In genomic region chr3:63936929-63937328, GRCh38 we compare ENCODE assay signal across 21 cellular contexts. TPM values are rescaled to one million over a fixed set of nuclear protein-coding genes. Genes with fewer than 3 reads are reported as not detected.
DNase-seq lines count a peak whose midpoint lies in the region; ATAC-seq, FAIRE-seq and TF ChIP-seq lines count a peak whose summit lies in the region.
"Had no signal": no experiment of that assay in that cellular context is flagged by ENCODE, and none has a peak within 500 bp of the region (broad histone marks: within the 10 kb centered on the region; RNA-seq: fewer than 3 reads in every experiment).

No MANE protein-coding gene starts in this region.

- 33 to 61% (median 48%) methylated on average over 4 of the region's 4 CpGs for WGBS in small intestine, 3 donors
- 74% methylated on average over 4 of the region's 4 CpGs for WGBS in smooth muscle cell (ENCODE audit: low lambda C conversion rate)

- H2AFZ ChIP-seq in OCI-LY3 (ENCODE audit: low read depth, low read length) (no peak overlapping the region), smooth muscle cell (ENCODE audit: low read depth) (no peak overlapping the region)

- H3K9ac ChIP-seq in OCI-LY3 (ENCODE audit: low read length) (no peak overlapping the region), smooth muscle cell (ENCODE audit: low read depth) (no peak overlapping the region)

- H3K27ac ChIP-seq in OCI-LY3 (ENCODE audit: low read length) (peak overlapping the region; percentile 77; the same call in 1 of the 2 replicates), small intestine (ENCODE audit: low read depth in 1 of 2, low read length in 1 of 2) (no peak overlapping the region), smooth muscle cell (ENCODE audit: low read depth) (no peak overlapping the region)
- H3K27ac ChIP-seq: RWPE1 had no signal

- H3K4me3 Mint-ChIP-seq in brain, result peak overlapping the region in 2 of 5 experiments; percentile 50 to 55
- H3K4me3 Mint-ChIP-seq: dendritic cell treated with granulocyte-macrophage colony-stimulating factor and Interleukin-4, amounts not matched to agents 40 ng/mL and 50 ng/mL, for 4 days; neural crest cell had no signal

- in situ Hi-C loops in G401 (cut with HindIII; ENCODE audit: low sequenced_read_pairs), result no loop called here

- no peak for TF ChIP-seq CTCF in OCI-LY3 (IDR thresholded peaks at IDR 0.05; ENCODE audit: low read depth, low read length)
- TF ChIP-seq CTCF in brain (conservative IDR thresholded peaks at IDR 0.05), result no peak
- no peak for TF ChIP-seq CTCF in smooth muscle cell (IDR thresholded peaks at IDR 0.05; ENCODE audit: borderline replicate concordance, insufficient read depth, poor library complexity, severe bottlenecking)

- no peak for ATAC-seq in GM19397 (IDR thresholded peaks at IDR 0.05; ENCODE audit: unreplicated experiment)

- no peak for FAIRE-seq in small intestine (lab: Jason Lieb, UNC)

- H4K20me1 ChIP-seq in OCI-LY3 (ENCODE audit: insufficient read depth, low read length) (peaks cover 69% of the 10 kb centered on the region), smooth muscle cell (ENCODE audit: low read depth) (peaks cover 94% of the 10 kb centered on the region)

- peak overlapping the region in 3 of 5 experiments; percentile 19 to 89 (median 84) for H3K27ac Mint-ChIP-seq in brain
- H3K27ac Mint-ChIP-seq: dendritic cell treated with granulocyte-macrophage colony-stimulating factor and Interleukin-4, amounts not matched to agents 40 ng/mL and 50 ng/mL, for 4 days had no signal

- H3K27me3 ChIP-seq in OCI-LY3 (ENCODE audit: low read depth, low read length) (no peaks in the 10 kb centered on the region), small intestine (ENCODE audit: control insufficient read depth in 2 of 2, insufficient read depth in 2 of 2, low read length in 2 of 2) (no peaks in the 10 kb centered on the region), smooth muscle cell (ENCODE audit: low read depth) (no peaks in the 10 kb centered on the region)

- H3K79me2 ChIP-seq in OCI-LY3 (ENCODE audit: low read length) (peaks cover 87% of the 10 kb centered on the region), smooth muscle cell (ENCODE audit: low read depth) (peaks cover 47% of the 10 kb centered on the region)

- H3K36me3 Mint-ChIP-seq in brain, result peaks cover 12% of the 10 kb centered on the region

- H3K4me2 ChIP-seq in OCI-LY3 (ENCODE audit: low read length) (peak overlapping the region; percentile 76), smooth muscle cell (no peak overlapping the region)

- no peaks in the 10 kb centered on the region for H3K9me3 Mint-ChIP-seq in brain
- H3K9me3 Mint-ChIP-seq: dendritic cell treated with granulocyte-macrophage colony-stimulating factor and Interleukin-4, amounts not matched to agents 40 ng/mL and 50 ng/mL, for 4 days; neural crest cell had no signal

- DNase-seq in G401 (ENCODE audit: low spot score), result peak; percentile 36
- DNase-seq in small intestine, result peak; percentile 20
- no peak for DNase-seq in NAMALWA (ENCODE audit: low spot score)
- DNase-seq in activated gamma-delta T cell treated with Interleukin-2 at 50 U/mL for 16 hours, result no peak
- DNase-seq in smooth muscle cell (lab: John Stamatoyannopoulos, UW; ENCODE audit: unreplicated experiment), result no peak
- DNase-seq: activated CD4-positive, alpha-beta T cell treated with anti-CD3 and anti-CD28 coated beads, Interleukin-2, amount 50 U/mL, for 1 hour; activated effector memory CD4-positive, alpha-beta T cell treated with anti-CD3 and anti-CD28 coated beads, Interleukin-2, amount 50 U/mL, for 16 hours; NCI-H1436 treated with DMSO at 0.1 percent for 48 hours; NCI-H226; stimulated activated CD4-positive, alpha-beta T cell treated with anti-CD3 and anti-CD28 coated beads, Interleukin-4, amount 100 ng/mL, for 24 hours; SW 1271 had no signal

- H3K9me3 ChIP-seq in OCI-LY3 (ENCODE audit: insufficient read depth, low read length), result no peaks in the 10 kb centered on the region
- no peaks in the 10 kb centered on the region for H3K9me3 ChIP-seq in small intestine (ENCODE audit: control insufficient read depth, low read depth)
- H3K9me3 ChIP-seq in smooth muscle cell (replicated peaks; ENCODE audit: low read depth), result no peaks in the 10 kb centered on the region

- H3F3A ChIP-seq in smooth muscle cell (ENCODE audit: low read depth), result no peaks in the 10 kb centered on the region

- peaks cover 67% of the 10 kb centered on the region for H3K4me1 ChIP-seq in OCI-LY3 (ENCODE audit: low read length)
- H3K4me1 ChIP-seq in small intestine (ENCODE audit: control insufficient read depth in 2 of 2, insufficient read depth in 1 of 2, low read depth in 1 of 2, low read length in 1 of 2), result peaks cover 7 to 14% of the 10 kb centered on the region in 2 donors
- H3K4me1 ChIP-seq in smooth muscle cell (ENCODE audit: low read depth), result peaks cover 56% of the 10 kb centered on the region

- peak overlapping the region; percentile 49; the same call in 1 of the 2 replicates for H3K4me3 ChIP-seq in OCI-LY3 (ENCODE audit: low read length)
- H3K4me3 ChIP-seq in small intestine (ENCODE audit: low read depth in 1 of 2, low read length in 2 of 2), result no peak overlapping the region
- no peak overlapping the region for H3K4me3 ChIP-seq in smooth muscle cell

- no peaks in the 10 kb centered on the region for H3K27me3 Mint-ChIP-seq in brain
- H3K27me3 Mint-ChIP-seq: dendritic cell treated with granulocyte-macrophage colony-stimulating factor and Interleukin-4, amounts not matched to agents 40 ng/mL and 50 ng/mL, for 4 days had no signal

- H3K36me3 ChIP-seq in OCI-LY3 (replicated peaks; ENCODE audit: low read depth, low read length) (peaks cover 31% of the 10 kb centered on the region), small intestine (ENCODE audit: control insufficient read depth in 2 of 2, insufficient read depth in 2 of 2, low read length in 2 of 2) (peaks cover 0 to 2% of the 10 kb centered on the region in 2 donors), smooth muscle cell (ENCODE audit: low read depth) (no peaks in the 10 kb centered on the region)

- peaks cover 43% of the 10 kb centered on the region for H3K4me1 Mint-ChIP-seq in brain

RNA-seq across cellular contexts. Expression of gene SCAANT1, which starts 24.7 kb away (rescaled TPM):
- not detected in 2 replicates for total RNA-seq in G401 (2014; rRNA removed; shearing (Covaris generic))
- polyA plus RNA-seq in brain (ENCODE audit: insufficient read depth, low read depth, low replicate concordance), result not detected
- polyA plus RNA-seq in small intestine, result not detected
- not detected in 2 replicates for total RNA-seq in smooth muscle cell
- polyA plus RNA-seq in smooth muscle cell, result not detected in 2 replicates
- total RNA-seq: liver, M059J, neural crest cell, pulmonary artery endothelial cell, urinary bladder had no signal
- polyA plus RNA-seq: liver, urinary bladder had no signal

Comparison
In these comparisons a context has a peak if more than half of its experiments do, and no peak if none do; other contexts are left out.
1. DNase-seq: peak in G401 (single experiment) and small intestine (single experiment); none in NAMALWA (single experiment), activated gamma-delta T cell treated with Interleukin-2 at 50 U/mL for 16 hours (single experiment) and smooth muscle cell (single experiment).